Comparison of ENCODE assay signal across 4 cellular contexts in the genomic region with DNA sequence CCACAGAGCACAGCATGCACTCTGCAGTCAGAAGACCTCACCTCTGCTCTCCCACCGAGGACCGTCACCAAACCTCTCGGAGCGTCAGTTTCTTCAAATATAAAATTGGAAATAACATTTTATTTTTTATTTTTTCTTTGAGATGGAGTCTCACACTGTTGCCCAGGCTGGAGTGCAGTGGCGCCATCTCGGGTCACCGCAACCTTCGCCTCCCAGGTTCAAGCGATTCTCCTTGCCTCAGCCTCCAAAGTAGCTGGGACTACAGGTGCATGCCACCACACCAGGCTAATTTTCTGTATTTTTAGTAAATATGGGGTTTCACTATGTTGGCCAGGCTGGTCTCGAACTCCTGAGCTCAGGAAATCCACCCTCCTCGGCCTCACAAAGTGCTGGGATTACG. TPM values are rescaled to one million over a fixed set of nuclear protein-coding genes. Genes with fewer than 3 reads are reported as not detected.
"Had no signal": no experiment of that assay in that cellular context is flagged by ENCODE, and none has a peak within 500 bp of the region (broad histone marks: within the 10 kb centered on the region; RNA-seq: fewer than 3 reads in every experiment).

No MANE protein-coding gene starts in this region.

RNA-seq across cellular contexts. Expression of gene TBX21, which starts 6.9 kb away (rescaled TPM):
- total RNA-seq: bronchial epithelial cell, MCF 10A, OCI-LY7, PC-9 had no signal
